22 cellular contexts compared by ENCODE assay signal in genomic region chr2:128451636-128452411, GRCh38.
DNase-seq lines count a peak whose midpoint lies in the region; ATAC-seq, FAIRE-seq and TF ChIP-seq lines count a peak whose summit lies in the region.
"Had no signal": no experiment of that assay in that cellular context is flagged by ENCODE, and none has a peak within 500 bp of the region (broad histone marks: within the 10 kb centered on the region; RNA-seq: fewer than 3 reads in every experiment).

No MANE protein-coding gene starts in this region.

- no peaks in the 10 kb centered on the region for H4K20me1 ChIP-seq in HepG2 (ENCODE audit: insufficient read depth, low read length)

- peak; percentile 30 for DNase-seq in activated CD8-positive, alpha-beta memory T cell treated with anti-CD3 and anti-CD28 coated beads for 24 hours
- no peak for DNase-seq in activated CD8-positive, alpha-beta memory T cell treated with anti-CD3 and anti-CD28 coated beads, Interleukin-2, amount 50 U/mL, for 48 hours
- DNase-seq in activated T-helper 2 cell treated with anti-CD3 and anti-CD28 coated beads, Interferon-gamma antibody, Interleukin-2, Interleukin-4, amounts not matched to agents 10 μg/mL and 5 μg/mL and 100 μg/mL, durations not matched to agents 14 hours and 24 hours and 36 hours (ENCODE audit: low spot score) = peak; percentile 3
- DNase-seq in HepG2 (ENCODE audit: low spot score) = no peak
- DNase-seq in upper lobe of right lung = peak; percentile 17
- DNase-seq in NCI-H2029 treated with DMSO at 0.1 percent for 48 hours (lab: John Stamatoyannopoulos, UW) = no peak
- DNase-seq in AG20443 (ENCODE audit: low spot score) = no peak
- DNase-seq: activated gamma-delta T cell treated with Interleukin-2 at 50 U/mL for 16 hours; amygdala; BE2C; caudate nucleus; erythroblast; foreskin melanocyte; kidney; mammary epithelial cell; NCI-H1694; NCI-H748 treated with DMSO at 0.1 percent for 48 hours; stimulated activated naive CD4-positive, alpha-beta T cell treated with Interleukin-2 at 50 U/mL for 16 hours; trophoblast cell had no signal

- CTCF ChIA-PET in HepG2 (lab: Yijun Ruan, JAX; ENCODE audit: low intra/inter-chr PET ratio, low total read pairs) = no interaction called here

- TF ChIP-seq RAD21 in HepG2 (CRISPR knock-in tag; IDR thresholded peaks at IDR 0.05) = no peak

- no peak overlapping the region for H3K27ac Mint-ChIP-seq in activated T-helper 2 cell treated with anti-CD3 and anti-CD28 coated beads, Interferon-gamma antibody, Interleukin-2, Interleukin-4, amounts not matched to agents 10 μg/mL and 5 μg/mL and 100 μg/mL, durations not matched to agents 14 hours and 24 hours and 36 hours

- intact Hi-C loops in activated T-helper 2 cell treated with anti-CD3 and anti-CD28 coated beads, Interferon-gamma antibody, Interleukin-2, Interleukin-4, amounts not matched to agents 10 μg/mL and 5 μg/mL and 100 μg/mL, durations not matched to agents 14 hours and 24 hours and 36 hours (cut with micrococcal nuclease) = no loop called here
- intact Hi-C loops in HepG2 (cut with micrococcal nuclease; ENCODE audit: unreplicated experiment) (no loop called here), upper lobe of right lung (cut with DNase I) (no loop called here)

- H3K4me1 ChIP-seq in HepG2 (ENCODE audit: insufficient read depth, low read length) (no peaks in the 10 kb centered on the region), upper lobe of right lung (peaks cover 4% of the 10 kb centered on the region)
- H3K4me1 ChIP-seq: parathyroid adenoma had no signal

- no peaks in the 10 kb centered on the region for H3K79me2 ChIP-seq in HepG2 (ENCODE audit: insufficient read depth, low read length)
- H3K79me2 ChIP-seq: parathyroid adenoma had no signal

- no peak for FAIRE-seq in HepG2 (lab: Jason Lieb, UNC)
- FAIRE-seq: K562, kidney had no signal

- H3K9me3 ChIP-seq in HepG2 (ENCODE audit: low read length) (no peaks in the 10 kb centered on the region), upper lobe of right lung (no peaks in the 10 kb centered on the region)
- H3K9me3 ChIP-seq: BE2C had no signal

- H3K27ac ChIP-seq in HepG2 (ENCODE audit: extremely low read length, insufficient read depth, low read length) (no peak overlapping the region), upper lobe of right lung (no peak overlapping the region)
- H3K27ac ChIP-seq: parathyroid adenoma had no signal

- no peak overlapping the region for H3K4me2 ChIP-seq in HepG2 (ENCODE audit: low read depth, low read length)

- H3K27me3 Mint-ChIP-seq in activated T-helper 2 cell treated with anti-CD3 and anti-CD28 coated beads, Interferon-gamma antibody, Interleukin-2, Interleukin-4, amounts not matched to agents 10 μg/mL and 5 μg/mL and 100 μg/mL, durations not matched to agents 14 hours and 24 hours and 36 hours (ENCODE audit: low read depth) = peaks cover 8% of the 10 kb centered on the region

- no peaks in the 10 kb centered on the region for H3K9me3 Mint-ChIP-seq in activated T-helper 2 cell treated with anti-CD3 and anti-CD28 coated beads, Interferon-gamma antibody, Interleukin-2, Interleukin-4, amounts not matched to agents 10 μg/mL and 5 μg/mL and 100 μg/mL, durations not matched to agents 14 hours and 24 hours and 36 hours

- H2AFZ ChIP-seq in HepG2 (ENCODE audit: low read length) = no peak overlapping the region
- H2AFZ ChIP-seq: parathyroid adenoma had no signal

- in situ Hi-C loops in HepG2 (cut with HindIII; ENCODE audit: extremely low pct_ligation_motif_present, low pct_unique_long_range_greater_than_20kb) = no loop called here

- TF ChIP-seq CTCF in HepG2 (CRISPR knock-in tag; IDR thresholded peaks at IDR 0.05) (no peak), upper lobe of right lung (IDR thresholded peaks at IDR 0.05) (no peak)

- H3K36me3 ChIP-seq in HepG2 (replicated peaks in 1 of 2; ENCODE audit: control insufficient read depth in 1 of 2, insufficient read depth in 2 of 2, low read length in 2 of 2) (no peaks in the 10 kb centered on the region), upper lobe of right lung (no peaks in the 10 kb centered on the region)
- H3K36me3 ChIP-seq: BE2C had no signal

- POLR2A ChIA-PET in HepG2 (lab: Yijun Ruan, JAX) = no interaction called here

- WGBS in HepG2 (ENCODE audit: low lambda C conversion rate) = 76% methylated on average over 8 of the region's 8 CpGs

- H3K4me1 Mint-ChIP-seq in activated T-helper 2 cell treated with anti-CD3 and anti-CD28 coated beads, Interferon-gamma antibody, Interleukin-2, Interleukin-4, amounts not matched to agents 10 μg/mL and 5 μg/mL and 100 μg/mL, durations not matched to agents 14 hours and 24 hours and 36 hours (ENCODE audit: low read depth) = no peaks in the 10 kb centered on the region

- ATAC-seq in HepG2 (no peak), upper lobe of right lung (no peak), HG02970 (IDR thresholded peaks at IDR 0.05; ENCODE audit: low FRiP score, unreplicated experiment) (no peak)
- ATAC-seq: K562 had no signal

- H3K36me3 Mint-ChIP-seq in activated T-helper 2 cell treated with anti-CD3 and anti-CD28 coated beads, Interferon-gamma antibody, Interleukin-2, Interleukin-4, amounts not matched to agents 10 μg/mL and 5 μg/mL and 100 μg/mL, durations not matched to agents 14 hours and 24 hours and 36 hours (ENCODE audit: low read depth) = no peaks in the 10 kb centered on the region

- no peak overlapping the region for H3K4me3 Mint-ChIP-seq in activated T-helper 2 cell treated with anti-CD3 and anti-CD28 coated beads, Interferon-gamma antibody, Interleukin-2, Interleukin-4, amounts not matched to agents 10 μg/mL and 5 μg/mL and 100 μg/mL, durations not matched to agents 14 hours and 24 hours and 36 hours (ENCODE audit: low read depth)

- TF ChIP-seq POLR2A in HepG2 (IDR thresholded peaks at IDR 0.05; ENCODE audit: insufficient read depth in 1 of 2, low read depth in 2 of 2, low read length in 2 of 2) = no peak

- no peak for TF ChIP-seq EP300 in HepG2 (IDR thresholded peaks at IDR 0.05; ENCODE audit: low read depth in 2 of 2, low read length in 2 of 2)
- TF ChIP-seq EP300 in HepG2 (CRISPR knock-in tag; IDR thresholded peaks at IDR 0.05; ENCODE audit: borderline replicate concordance) = no peak

- H3K9ac ChIP-seq in HepG2 (ENCODE audit: insufficient read depth, low read depth, low read length) = no peak overlapping the region
- H3K9ac ChIP-seq: parathyroid adenoma had no signal

- BruUV-seq in HepG2 (replicated peaks; lab: Mats Ljungman, UMichigan) = no TSS peak

- H3K4me3 ChIP-seq in HepG2 (replicated peaks in 1 of 3; ENCODE audit: insufficient read depth in 1 of 3, low read depth in 2 of 3, low read length in 3 of 3) (no peak overlapping the region), upper lobe of right lung (no peak overlapping the region)
- H3K4me3 ChIP-seq: K562 had no signal

- H3K27me3 ChIP-seq in HepG2 (ENCODE audit: control insufficient read depth in 1 of 2, insufficient read depth in 2 of 2, low read length in 2 of 2) (peaks cover 0 to 5% of the 10 kb centered on the region in 2 experiments; a peak in 2 of 5 replicates), upper lobe of right lung (no peaks in the 10 kb centered on the region)
- H3K27me3 ChIP-seq: BE2C had no signal

TF ChIP-seq in HepG2, 621 proteins besides CTCF, POLR2A, EP300 and RAD21:
- TF ChIP-seq TEAD2 (CRISPR knock-in tag; IDR thresholded peaks at IDR 0.05) (no peak), ZNF770 (CRISPR knock-in tag; IDR thresholded peaks at IDR 0.05) (peak; percentile 81)

Comparison
In these comparisons a context has a peak if more than half of its experiments do, and no peak if none do; other contexts are left out.
1. DNase-seq: peak in activated CD8-positive, alpha-beta memory T cell treated with anti-CD3 and anti-CD28 coated beads for 24 hours (single experiment), activated T-helper 2 cell treated with anti-CD3 and anti-CD28 coated beads, Interferon-gamma antibody, Interleukin-2, Interleukin-4, amounts not matched to agents 10 μg/mL and 5 μg/mL and 100 μg/mL, durations not matched to agents 14 hours and 24 hours and 36 hours (single experiment) and upper lobe of right lung (single experiment); none in activated CD8-positive, alpha-beta memory T cell treated with anti-CD3 and anti-CD28 coated beads, Interleukin-2, amount 50 U/mL, for 48 hours (single experiment), HepG2 (single experiment), NCI-H2029 treated with DMSO at 0.1 percent for 48 hours (single experiment) and AG20443 (single experiment).